In genomic region chr7:138613630-138614029, GRCh38 we compare ENCODE assay signal across 21 cellular contexts.
"Had no signal": no experiment of that assay in that cellular context is flagged by ENCODE, and none has a peak within 500 bp of the region (broad histone marks: within the 10 kb centered on the region; RNA-seq: fewer than 3 reads in every experiment).

No MANE protein-coding gene starts in this region.

- H3K9me3 Mint-ChIP-seq: activated B cell treated with CpG ODN at 0.5 μM for 24 hours; activated CD4-positive, alpha-beta T cell treated with anti-CD3 and anti-CD28 coated beads, Interleukin-2, amount 10 ng/mL, durations not matched to agents 24 days and 14 days; activated naive CD4-positive, alpha-beta T cell treated with anti-CD3 and anti-CD28 coated beads, Interleukin-2, amount 50 U/mL, for 24 hours; activated T-cell treated with anti-CD3 and anti-CD28 coated beads, Interleukin-2, amount 50 U/mL, for 24 hours; activated T-helper 1 cell treated with anti-CD3 and anti-CD28 coated beads, Interleukin-12 subunit alpha, Interleukin-12 subunit beta, Interleukin-2, Interleukin-4 antibody, amounts not matched to agents 30 ng/mL and 10 ng/mL and 1 ng/mL, durations not matched to agents 14 hours and 24 hours and 36 hours; T-helper 1 cell treated with Interleukin-12 subunit alpha and Interleukin-12 subunit beta and Interleukin-4 antibody, amounts not matched to agents 30 μg/mL and 1 μg/mL, for 36 hours had no signal

- FAIRE-seq: colon, RCC 7860 had no signal

- H3K27me3 Mint-ChIP-seq: activated B cell treated with CpG ODN at 0.5 μM for 24 hours; activated CD8-positive, alpha-beta memory T cell treated with anti-CD3 and anti-CD28 coated beads, Interleukin-2, amount 10 ng/mL, durations not matched to agents 7 days and 5 days; activated naive CD4-positive, alpha-beta T cell treated with anti-CD3 and anti-CD28 coated beads, Interleukin-2, amount 50 U/mL, for 24 hours; activated T-cell treated with anti-CD3 and anti-CD28 coated beads, Interleukin-2, amount 50 U/mL, for 24 hours had no signal

- H3K27ac Mint-ChIP-seq: activated B cell treated with CpG ODN at 0.5 μM for 24 hours; activated CD4-positive, alpha-beta T cell treated with anti-CD3 and anti-CD28 coated beads, Interleukin-2, amount 10 ng/mL, durations not matched to agents 24 days and 14 days; activated CD8-positive, alpha-beta memory T cell treated with anti-CD3 and anti-CD28 coated beads, Interleukin-2, amount 10 ng/mL, durations not matched to agents 7 days and 5 days; activated naive CD4-positive, alpha-beta T cell treated with anti-CD3 and anti-CD28 coated beads, Interleukin-2, amount 50 U/mL, for 24 hours; activated T-cell treated with anti-CD3 and anti-CD28 coated beads, Interleukin-2, amount 50 U/mL, for 24 hours; activated T-helper 1 cell treated with anti-CD3 and anti-CD28 coated beads, Interleukin-12 subunit alpha, Interleukin-12 subunit beta, Interleukin-2, Interleukin-4 antibody, amounts not matched to agents 30 ng/mL and 10 ng/mL and 1 ng/mL, durations not matched to agents 14 hours and 24 hours and 36 hours; T-helper 1 cell treated with Interleukin-12 subunit alpha and Interleukin-12 subunit beta and Interleukin-4 antibody, amounts not matched to agents 30 μg/mL and 1 μg/mL, for 36 hours had no signal

- ATAC-seq: activated CD8-positive, alpha-beta memory T cell treated with anti-CD3 and anti-CD28 coated beads, Interleukin-2, amount 10 ng/mL, durations not matched to agents 7 days and 5 days had no signal

- H3K4me1 Mint-ChIP-seq: activated B cell treated with CpG ODN at 0.5 μM for 24 hours; activated naive CD4-positive, alpha-beta T cell treated with anti-CD3 and anti-CD28 coated beads, Interleukin-2, amount 50 U/mL, for 24 hours had no signal

- H3K36me3 Mint-ChIP-seq: activated CD8-positive, alpha-beta memory T cell treated with anti-CD3 and anti-CD28 coated beads, Interleukin-2, amount 10 ng/mL, durations not matched to agents 7 days and 5 days; activated naive CD4-positive, alpha-beta T cell treated with anti-CD3 and anti-CD28 coated beads, Interleukin-2, amount 50 U/mL, for 24 hours had no signal

- DNase-seq: activated B cell treated with CpG ODN at 0.5 μM for 24 hours; activated CD4-positive, alpha-beta T cell treated with anti-CD3 and anti-CD28 coated beads for 1 hour; activated CD4-positive, alpha-beta T cell treated with anti-CD3 and anti-CD28 coated beads, Interleukin-2, amount 10 ng/mL, durations not matched to agents 24 days and 14 days; activated CD4-positive, alpha-beta T cell treated with anti-CD3 and anti-CD28 coated beads, Interleukin-2, amount 50 U/mL, for 48 hours; activated CD8-positive, alpha-beta memory T cell treated with anti-CD3 and anti-CD28 coated beads, Interleukin-2, amount 10 ng/mL, durations not matched to agents 7 days and 5 days; activated effector memory CD4-positive, alpha-beta T cell treated with Interleukin-2 at 50 U/mL for 16 hours; activated naive CD4-positive, alpha-beta T cell; activated T-cell treated with anti-CD3 and anti-CD28 coated beads, Interleukin-2, amount 50 U/mL, for 24 hours; amygdala; cerebellar nuclear complex; MM.1S; NCI-H1105; NCI-H1436; NCI-H1694 treated with DMSO at 0.1 percent for 48 hours; NCI-H510A treated with DMSO at 0.1 percent for 48 hours; SHP77 treated with DMSO at 0.1 percent for 48 hours had no signal

- H3K4me3 Mint-ChIP-seq: activated B cell treated with CpG ODN at 0.5 μM for 24 hours; activated CD4-positive, alpha-beta T cell treated with anti-CD3 and anti-CD28 coated beads, Interleukin-2, amount 10 ng/mL, durations not matched to agents 24 days and 14 days; activated CD8-positive, alpha-beta memory T cell treated with anti-CD3 and anti-CD28 coated beads, Interleukin-2, amount 10 ng/mL, durations not matched to agents 7 days and 5 days; activated naive CD4-positive, alpha-beta T cell treated with anti-CD3 and anti-CD28 coated beads, Interleukin-2, amount 50 U/mL, for 24 hours; activated T-cell treated with anti-CD3 and anti-CD28 coated beads, Interleukin-2, amount 50 U/mL, for 24 hours; activated T-helper 1 cell treated with anti-CD3 and anti-CD28 coated beads, Interleukin-12 subunit alpha, Interleukin-12 subunit beta, Interleukin-2, Interleukin-4 antibody, amounts not matched to agents 30 ng/mL and 10 ng/mL and 1 ng/mL, durations not matched to agents 14 hours and 24 hours and 36 hours; T-helper 1 cell treated with Interleukin-12 subunit alpha and Interleukin-12 subunit beta and Interleukin-4 antibody, amounts not matched to agents 30 μg/mL and 1 μg/mL, for 36 hours had no signal
